Comparison of ENCODE assay signal across 32 cellular contexts in the genomic region with DNA sequence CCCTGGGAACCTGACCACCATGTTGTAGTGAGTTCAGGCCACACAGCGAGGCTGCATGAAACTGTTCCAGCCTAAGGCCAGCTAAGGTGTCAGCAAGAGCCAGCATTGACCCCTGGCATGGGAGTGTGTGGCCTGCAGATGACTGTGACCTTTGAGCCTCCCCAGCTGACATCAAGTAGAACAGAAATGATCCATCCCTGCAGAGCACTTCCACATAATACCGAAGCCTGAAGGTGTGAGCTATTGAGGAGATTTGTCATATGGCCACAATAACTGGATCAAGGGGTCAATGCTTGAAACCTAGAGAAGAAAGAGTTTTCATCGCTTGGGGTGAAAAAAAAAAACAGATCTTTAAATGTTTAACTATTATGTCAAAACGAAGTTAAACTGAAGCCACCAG.
"Had no signal": no experiment of that assay in that cellular context is flagged by ENCODE, and none has a peak within 500 bp of the region (broad histone marks: within the 10 kb centered on the region; RNA-seq: fewer than 3 reads in every experiment).

No MANE protein-coding gene starts in this region.

- H3K36me3 Mint-ChIP-seq: activated CD4-positive, alpha-beta memory T cell treated with anti-CD3 and anti-CD28 coated beads for 36 hours; activated CD8-positive, alpha-beta memory T cell treated with anti-CD3 and anti-CD28 coated beads, Interleukin-2, amount 10 ng/mL, durations not matched to agents 7 days and 5 days; activated naive CD4-positive, alpha-beta T cell treated with anti-CD3 and anti-CD28 coated beads, Interleukin-2, amount 10 ng/mL, durations not matched to agents 7 days and 5 days; activated naive CD8-positive, alpha-beta T cell treated with anti-CD3 and anti-CD28 coated beads, Interleukin-2, amount 10 ng/mL, durations not matched to agents 7 days and 5 days had no signal

- H3K9me3 Mint-ChIP-seq: activated CD4-positive, alpha-beta memory T cell treated with anti-CD3 and anti-CD28 coated beads for 36 hours; activated CD4-positive, alpha-beta T cell treated with anti-CD3 and anti-CD28 coated beads, Interleukin-2, amount 10 ng/mL, durations not matched to agents 24 days and 14 days; activated T-helper 1 cell treated with anti-CD3 and anti-CD28 coated beads, Interleukin-12 subunit alpha, Interleukin-12 subunit beta, Interleukin-2, Interleukin-4 antibody, amounts not matched to agents 30 ng/mL and 10 ng/mL and 1 ng/mL, durations not matched to agents 14 hours and 24 hours and 36 hours; activated T-helper 2 cell treated with anti-CD3 and anti-CD28 coated beads, Interferon-gamma antibody, Interleukin-2, Interleukin-4, amounts not matched to agents 10 μg/mL and 5 μg/mL and 100 μg/mL, durations not matched to agents 14 hours and 24 hours and 36 hours had no signal

- H3K9me3 ChIP-seq: ascending aorta, breast epithelium, colonic mucosa, esophagus squamous epithelium had no signal

- H3K4me1 Mint-ChIP-seq: activated CD4-positive, alpha-beta T cell treated with anti-CD3 and anti-CD28 coated beads for 36 hours; activated CD4-positive, alpha-beta T cell treated with anti-CD3 and anti-CD28 coated beads, Interleukin-2, amount 10 ng/mL, durations not matched to agents 24 days and 14 days; activated CD8-positive, alpha-beta memory T cell treated with anti-CD3 and anti-CD28 coated beads, Interleukin-2, amount 10 ng/mL, durations not matched to agents 7 days and 5 days; activated naive CD4-positive, alpha-beta T cell treated with anti-CD3 and anti-CD28 coated beads, Interleukin-2, amount 10 ng/mL, durations not matched to agents 7 days and 5 days; activated naive CD8-positive, alpha-beta T cell treated with anti-CD3 and anti-CD28 coated beads, Interleukin-2, amount 10 ng/mL, durations not matched to agents 7 days and 5 days had no signal

- H3K27ac ChIP-seq: ascending aorta, breast epithelium, cardiac muscle cell, colonic mucosa, epithelial cell of prostate, esophagus squamous epithelium had no signal

- DNase-seq: activated CD4-positive, alpha-beta memory T cell treated with anti-CD3 and anti-CD28 coated beads for 36 hours; activated CD4-positive, alpha-beta T cell treated with anti-CD3 and anti-CD28 coated beads for 36 hours; activated CD4-positive, alpha-beta T cell treated with anti-CD3 and anti-CD28 coated beads, Interleukin-2, amount 10 ng/mL, durations not matched to agents 24 days and 14 days; activated CD4-positive, CD25-positive, alpha-beta regulatory T cell; activated CD4-positive, CD25-positive, alpha-beta regulatory T cell treated with anti-CD3 and anti-CD28 coated beads, Interleukin-2, amount 50 U/mL, for 72 hours; activated CD8-positive, alpha-beta memory T cell treated with anti-CD3 and anti-CD28 coated beads, Interleukin-2, amount 10 ng/mL, durations not matched to agents 7 days and 5 days; activated CD8-positive, alpha-beta memory T cell treated with anti-CD3 and anti-CD28 coated beads, Interleukin-2, amount 50 U/mL, for 4 hours; activated CD8-positive, alpha-beta T cell treated with anti-CD3 and anti-CD28 coated beads, Interleukin-2, amount 10 ng/mL, durations not matched to agents 7 days and 5 days; activated gamma-delta T cell; activated naive CD4-positive, alpha-beta T cell; activated naive CD4-positive, alpha-beta T cell treated with anti-CD3 and anti-CD28 coated beads, Interleukin-2, amount 10 ng/mL, durations not matched to agents 7 days and 5 days; activated naive CD8-positive, alpha-beta T cell treated with anti-CD3 and anti-CD28 coated beads, Interleukin-2, amount 10 ng/mL, durations not matched to agents 7 days and 5 days; activated T-cell treated with anti-CD3 and anti-CD28 coated beads, Interleukin-2, amount 50 U/mL, for 1 hour; activated T-cell treated with anti-CD3 and anti-CD28 coated beads, Interleukin-2, amount 50 U/mL, for 48 hours; central memory CD4-positive, alpha-beta T cell; cerebellar nuclear complex; colonic mucosa; effector CD8-positive, alpha-beta T cell; esophagus squamous epithelium; foreskin melanocyte; head of caudate nucleus; T-helper 2 cell had no signal

- ATAC-seq: activated CD4-positive, alpha-beta T cell treated with anti-CD3 and anti-CD28 coated beads for 36 hours; activated CD8-positive, alpha-beta memory T cell treated with anti-CD3 and anti-CD28 coated beads, Interleukin-2, amount 10 ng/mL, durations not matched to agents 7 days and 5 days; activated CD8-positive, alpha-beta T cell treated with anti-CD3 and anti-CD28 coated beads, Interleukin-2, amount 10 ng/mL, durations not matched to agents 7 days and 5 days; activated naive CD4-positive, alpha-beta T cell treated with anti-CD3 and anti-CD28 coated beads, Interleukin-2, amount 50 U/mL, for 72 hours had no signal

- H3K27me3 ChIP-seq: ascending aorta, breast epithelium, cardiac muscle cell, colonic mucosa, esophagus squamous epithelium had no signal

- H3K27ac Mint-ChIP-seq: activated CD4-positive, alpha-beta memory T cell treated with anti-CD3 and anti-CD28 coated beads for 36 hours; activated CD4-positive, alpha-beta T cell treated with anti-CD3 and anti-CD28 coated beads for 36 hours; activated CD4-positive, alpha-beta T cell treated with anti-CD3 and anti-CD28 coated beads, Interleukin-2, amount 10 ng/mL, durations not matched to agents 24 days and 14 days; activated CD8-positive, alpha-beta memory T cell treated with anti-CD3 and anti-CD28 coated beads, Interleukin-2, amount 10 ng/mL, durations not matched to agents 7 days and 5 days; activated CD8-positive, alpha-beta T cell treated with anti-CD3 and anti-CD28 coated beads, Interleukin-2, amount 10 ng/mL, durations not matched to agents 7 days and 5 days; activated naive CD4-positive, alpha-beta T cell treated with anti-CD3 and anti-CD28 coated beads, Interleukin-2, amount 10 ng/mL, durations not matched to agents 7 days and 5 days; activated naive CD4-positive, alpha-beta T cell treated with anti-CD3 and anti-CD28 coated beads, Interleukin-2, amount 50 U/mL, for 72 hours; activated naive CD8-positive, alpha-beta T cell treated with anti-CD3 and anti-CD28 coated beads, Interleukin-2, amount 10 ng/mL, durations not matched to agents 7 days and 5 days; activated T-helper 1 cell treated with anti-CD3 and anti-CD28 coated beads, Interleukin-12 subunit alpha, Interleukin-12 subunit beta, Interleukin-2, Interleukin-4 antibody, amounts not matched to agents 30 ng/mL and 10 ng/mL and 1 ng/mL, durations not matched to agents 14 hours and 24 hours and 36 hours; activated T-helper 2 cell treated with anti-CD3 and anti-CD28 coated beads, Interferon-gamma antibody, Interleukin-2, Interleukin-4, amounts not matched to agents 10 μg/mL and 5 μg/mL and 100 μg/mL, durations not matched to agents 14 hours and 24 hours and 36 hours; brain had no signal

- H3K4me3 Mint-ChIP-seq: activated CD4-positive, alpha-beta memory T cell treated with anti-CD3 and anti-CD28 coated beads for 36 hours; activated CD4-positive, alpha-beta T cell treated with anti-CD3 and anti-CD28 coated beads for 36 hours; activated CD4-positive, alpha-beta T cell treated with anti-CD3 and anti-CD28 coated beads, Interleukin-2, amount 10 ng/mL, durations not matched to agents 24 days and 14 days; activated CD8-positive, alpha-beta memory T cell treated with anti-CD3 and anti-CD28 coated beads, Interleukin-2, amount 10 ng/mL, durations not matched to agents 7 days and 5 days; activated CD8-positive, alpha-beta T cell treated with anti-CD3 and anti-CD28 coated beads, Interleukin-2, amount 10 ng/mL, durations not matched to agents 7 days and 5 days; activated naive CD4-positive, alpha-beta T cell treated with anti-CD3 and anti-CD28 coated beads, Interleukin-2, amount 10 ng/mL, durations not matched to agents 7 days and 5 days; activated naive CD8-positive, alpha-beta T cell treated with anti-CD3 and anti-CD28 coated beads, Interleukin-2, amount 10 ng/mL, durations not matched to agents 7 days and 5 days; activated T-helper 1 cell treated with anti-CD3 and anti-CD28 coated beads, Interleukin-12 subunit alpha, Interleukin-12 subunit beta, Interleukin-2, Interleukin-4 antibody, amounts not matched to agents 30 ng/mL and 10 ng/mL and 1 ng/mL, durations not matched to agents 14 hours and 24 hours and 36 hours; brain had no signal

- H3K4me1 ChIP-seq: ascending aorta, breast epithelium, colonic mucosa, esophagus squamous epithelium had no signal

- H3K36me3 ChIP-seq: ascending aorta, breast epithelium, cardiac muscle cell, colonic mucosa, esophagus squamous epithelium had no signal

- H3K4me3 ChIP-seq: ascending aorta, breast epithelium, cardiac muscle cell, colonic mucosa, esophagus squamous epithelium had no signal

- FAIRE-seq: endometrium, endothelial cell of umbilical vein had no signal

- H3K27me3 Mint-ChIP-seq: activated CD4-positive, alpha-beta T cell treated with anti-CD3 and anti-CD28 coated beads, Interleukin-2, amount 10 ng/mL, durations not matched to agents 24 days and 14 days; activated CD8-positive, alpha-beta memory T cell treated with anti-CD3 and anti-CD28 coated beads, Interleukin-2, amount 10 ng/mL, durations not matched to agents 7 days and 5 days; activated naive CD4-positive, alpha-beta T cell treated with anti-CD3 and anti-CD28 coated beads, Interleukin-2, amount 10 ng/mL, durations not matched to agents 7 days and 5 days; activated naive CD8-positive, alpha-beta T cell treated with anti-CD3 and anti-CD28 coated beads, Interleukin-2, amount 10 ng/mL, durations not matched to agents 7 days and 5 days had no signal
